ENCODE assay signal across 22 cellular contexts in genomic region chr10:12377891-12378290, GRCh38. TPM values are rescaled to one million over a fixed set of nuclear protein-coding genes. Genes with fewer than 3 reads are reported as not detected.
DNase-seq lines count a peak whose midpoint lies in the region; ATAC-seq, FAIRE-seq and TF ChIP-seq lines count a peak whose summit lies in the region.
"Had no signal": no experiment of that assay in that cellular context is flagged by ENCODE, and none has a peak within 500 bp of the region (broad histone marks: within the 10 kb centered on the region; RNA-seq: fewer than 3 reads in every experiment).

No MANE protein-coding gene starts in this region.

- H3K4me2 ChIP-seq in K562 (ENCODE audit: insufficient read depth, low read length) (no peak overlapping the region), GM23248 (ENCODE audit: unreplicated experiment) (no peak overlapping the region)
- H3K4me2 ChIP-seq: BLaER1 treated with 17β-estradiol and CSF1 and Interleukin-3, amounts not matched to agents 10 nM and 100 nM had no signal

- 79 to 88% methylated on average over 5 of the region's 5 CpGs for WGBS in heart right ventricle, 2 donors
- 0% methylated on average over 5 of the region's 5 CpGs for WGBS in K562 (ENCODE audit: insufficient coverage, low coverage, missing lambda C conversion rate)
- WGBS in GM23248 (ENCODE audit: low coverage in 1 of 2, low lambda C conversion rate in 2 of 2, missing lambda C conversion rate in 2 of 2), 2 experiments, result 23 to 30% methylated on average over 5 of the region's 5 CpGs

- H3K36me3 ChIP-seq in heart right ventricle (no peaks in the 10 kb centered on the region), K562 (ENCODE audit: control insufficient read depth, insufficient read depth, low read length) (no peaks in the 10 kb centered on the region), GM23248 (ENCODE audit: low read depth) (no peaks in the 10 kb centered on the region)
- H3K36me3 ChIP-seq: BLaER1 treated with 17β-estradiol and CSF1 and Interleukin-3, amounts not matched to agents 10 nM and 100 nM; HAP-1; MG63 had no signal

- H3K9me1 ChIP-seq in K562 (ENCODE audit: control insufficient read depth, insufficient read depth, low read length), result no peaks in the 10 kb centered on the region

- TF ChIP-seq RAD21 in K562 (CRISPR knock-in tag; conservative IDR thresholded peaks at IDR 0.05 in 1 of 2, IDR thresholded peaks at IDR 0.05 in 1 of 2), result no peak

- peak; percentile 5 for DNase-seq in cardiac septum (ENCODE audit: low spot score)
- DNase-seq in heart right ventricle, result no peak
- no peak for DNase-seq in K562 (ENCODE audit: extremely low read depth in 1 of 4, low spot score in 3 of 4)
- DNase-seq in sciatic nerve (ENCODE audit: low spot score), result peak; percentile 17
- no peak for DNase-seq in GM23248
- no peak for DNase-seq in DMS 273 (lab: John Stamatoyannopoulos, UW; ENCODE audit: unreplicated experiment)
- DNase-seq in NK-92 treated with Interleukin-12 subunit alpha and Interleukin-12 subunit beta, amount 100 ng/mL, for 24 hours (lab: John Stamatoyannopoulos, UW), result no peak
- DNase-seq: CD4-positive, alpha-beta T cell; GOT3; KG1; MG63; NCI-H1105 treated with DMSO at 0.1 percent for 48 hours; NCI-H2029 treated with DMSO at 0.1 percent for 48 hours; NCI-H526 treated with DMSO at 0.1 percent for 48 hours; SHP77 had no signal

- H3K4me1 ChIP-seq in heart right ventricle (no peaks in the 10 kb centered on the region), K562 (replicated peaks in 1 of 2; ENCODE audit: control insufficient read depth in 2 of 2, insufficient read depth in 2 of 2, low read length in 2 of 2) (no peaks in the 10 kb centered on the region; a peak in 1 of 5 replicates), GM23248 (ENCODE audit: insufficient read depth) (no peaks in the 10 kb centered on the region)
- H3K4me1 ChIP-seq: BLaER1 treated with 17β-estradiol and CSF1 and Interleukin-3, amounts not matched to agents 10 nM and 100 nM had no signal

- H3F3A ChIP-seq in GM23248 (ENCODE audit: insufficient read depth), result no peaks in the 10 kb centered on the region

- no peak overlapping the region for H3K27ac ChIP-seq in heart right ventricle
- H3K27ac ChIP-seq in K562 (ENCODE audit: extremely low read depth, low read depth, low read length), result no peak overlapping the region
- no peak overlapping the region for H3K27ac ChIP-seq in GM23248
- H3K27ac ChIP-seq: BLaER1 treated with 17β-estradiol and CSF1 and Interleukin-3, amounts not matched to agents 10 nM and 100 nM; RWPE1 had no signal

- no peaks in the 10 kb centered on the region for H3K27me3 ChIP-seq in heart right ventricle
- H3K27me3 ChIP-seq in K562 (ENCODE audit: control insufficient read depth in 2 of 2, insufficient read depth in 2 of 2, low read length in 2 of 2), result peaks cover 18 to 44% of the 10 kb centered on the region in 2 experiments
- H3K27me3 ChIP-seq in GM23248 (replicated peaks; ENCODE audit: insufficient read depth), result no peaks in the 10 kb centered on the region
- H3K27me3 ChIP-seq: BLaER1 treated with 17β-estradiol and CSF1 and Interleukin-3, amounts not matched to agents 10 nM and 100 nM; MG63 had no signal

- TF ChIP-seq POLR2A in K562 (conservative IDR thresholded peaks at IDR 0.05), result no peak

- H3K9me3 ChIP-seq in heart right ventricle (no peaks in the 10 kb centered on the region), K562 (replicated peaks; ENCODE audit: control insufficient read depth, insufficient read depth, low read depth, low read length) (no peaks in the 10 kb centered on the region), GM23248 (ENCODE audit: low read depth) (no peaks in the 10 kb centered on the region)
- H3K9me3 ChIP-seq: BLaER1 treated with 17β-estradiol and CSF1 and Interleukin-3, amounts not matched to agents 10 nM and 100 nM; HAP-1; MG63 had no signal

- no peak overlapping the region for H3K9ac ChIP-seq in K562 (ENCODE audit: insufficient read depth in 1 of 2, low read depth in 2 of 2, low read length in 2 of 2)
- H3K9ac ChIP-seq in GM23248, result no peak overlapping the region
- H3K9ac ChIP-seq: BLaER1 treated with 17β-estradiol and CSF1 and Interleukin-3, amounts not matched to agents 10 nM and 100 nM had no signal

- no peak for TF ChIP-seq EP300 in K562 (IDR thresholded peaks at IDR 0.05; ENCODE audit: low read length)

- CTCF ChIA-PET in K562 (lab: Yijun Ruan, JAX; ENCODE audit: low intra/inter-chr PET ratio), result no interaction called here

- H4K20me1 ChIP-seq in K562 (replicated peaks; ENCODE audit: control insufficient read depth, insufficient read depth, low read length) (no peaks in the 10 kb centered on the region), GM23248 (ENCODE audit: insufficient read depth) (no peaks in the 10 kb centered on the region)

- no peak for FAIRE-seq in K562 (lab: Jason Lieb, UNC)
- FAIRE-seq: A204.1, D721Med, G401.6 had no signal

- H3K4me3 ChIP-seq in heart right ventricle (no peak overlapping the region), K562 (no peak overlapping the region), GM23248 (no peak overlapping the region)
- H3K4me3 ChIP-seq: BLaER1 treated with 17β-estradiol and CSF1 and Interleukin-3, amounts not matched to agents 10 nM and 100 nM; HAP-1; MG63 had no signal

- TF ChIP-seq CTCF in heart right ventricle (IDR thresholded peaks at IDR 0.05) (no peak), K562 (IDR thresholded peaks at IDR 0.05 in 2 of 3, conservative IDR thresholded peaks at IDR 0.05 in 1 of 3; ENCODE audit: insufficient read depth in 2 of 3, low read depth in 1 of 3, low read length in 3 of 3) (no peak)

- in situ Hi-C loops in K562 (cut with MboI) (no loop called here), GM23248 (cut with MboI) (no loop called here)

- no peaks in the 10 kb centered on the region for H3K9me2 ChIP-seq in GM23248 (ENCODE audit: insufficient read depth)

- POLR2A ChIA-PET in K562 (lab: Yijun Ruan, JAX), result no interaction called here

- no TSS peak for BruUV-seq in K562 (replicated peaks; lab: Mats Ljungman, UMichigan)

- no peaks in the 10 kb centered on the region for H3K79me2 ChIP-seq in K562 (ENCODE audit: control insufficient read depth, insufficient read depth, low read length)
- H3K79me2 ChIP-seq in GM23248 (ENCODE audit: insufficient read depth), result no peaks in the 10 kb centered on the region

- ATAC-seq in heart right ventricle, result no peak
- ATAC-seq in K562, result no peak
- no peak for ATAC-seq in sciatic nerve
- ATAC-seq: Panc1 had no signal

- H2AFZ ChIP-seq in K562 (ENCODE audit: low read depth, low read length) (no peak overlapping the region), GM23248 (no peak overlapping the region)

- intact Hi-C loops in cardiac septum (cut with DNase I) (no loop called here), heart right ventricle (cut with DNase I) (no loop called here), K562 (cut with micrococcal nuclease) (no loop called here), sciatic nerve (cut with DNase I) (no loop called here)

TF ChIP-seq in K562, 482 proteins besides CTCF, POLR2A, EP300 and RAD21 (continues in another document):
- TF ChIP-seq TEAD2 (tag; IDR thresholded peaks at IDR 0.05) (no peak), FOS (IDR thresholded peaks at IDR 0.05; ENCODE audit: extremely low read depth, insufficient read length) (no peak), ID3 (CRISPR knock-in tag; IDR thresholded peaks at IDR 0.05) (no peak), ID3 (tag; IDR thresholded peaks at IDR 0.05) (0 out of 2 replicates have a peak, but pooled peaks have one; percentile 46)

RNA-seq across cellular contexts. Expression of gene CAMK1D, which starts 28.5 kb away (rescaled TPM):
- 3.2 TPM for total RNA-seq in cardiac septum
- total RNA-seq in heart right ventricle, result 10 to 100 TPM in 2 of 10 donors, 1 to 10 TPM in 8; 2.0 to 17.7 (median 2.9) TPM
- 1 to 10 TPM; 1.3 to 1.7 TPM for polyA plus RNA-seq in heart right ventricle
- total RNA-seq in K562 (2011; cell fraction: chromatin; rRNA removed; ENCODE audit: low replicate concordance), result 0.23 and 0.60 TPM in 2 replicates
- not detected in 2 replicates for total RNA-seq in K562 (2011; cell fraction: nucleolus; rRNA removed)
- 0.15 and 0.84 TPM in 2 replicates for total RNA-seq in K562 (2011; cell fraction: nucleoplasm; rRNA removed)
- total RNA-seq in K562 (2014; rRNA removed), result not detected in 2 replicates
- total RNA-seq in K562 (2014; rRNA removed; fragmentation: Illumina TruSeq; extraction: Trizol), result 0.18 TPM in 1 of 2 replicates, not detected in the other
- not detected in 2 replicates for total RNA-seq in K562 (2015; rRNA removed; fragmentation: Illumina TruSeq; extraction: Trizol)
- total RNA-seq in K562 (2021), result 0.09 and 0.24 TPM in 2 replicates
- polyA plus RNA-seq in K562 (2011; rRNA removed), result 0.04 TPM in 1 of 2 replicates, not detected in the other
- polyA plus RNA-seq in K562 (2011; cell fraction: cytosol; rRNA removed), result 0.03 and 0.13 TPM in 2 replicates
- polyA plus RNA-seq in K562 (2011; cell fraction: nucleus; rRNA removed), result 0.07 and 0.10 TPM in 2 replicates
- 0.12 and 0.46 TPM in 2 replicates for polyA plus RNA-seq in K562 (2012)
- 0.12 TPM in 2 replicates for polyA plus RNA-seq in K562 (2014; fragmentation: Illumina TruSeq; extraction: Trizol)
- not detected for polyA plus RNA-seq in K562 (2014; fragmentation: Nextera tagmentation; extraction: Ambion mirVana)
- polyA plus RNA-seq in K562 (2014; rRNA removed), result 0.04 and 0.23 TPM in 2 replicates
- polyA minus RNA-seq in K562 (2011; rRNA and poly(A)+ RNA removed), result 0.12 TPM in 1 of 2 replicates, not detected in the other
- polyA minus RNA-seq in K562 (2011; cell fraction: cytosol; rRNA and poly(A)+ RNA removed), result not detected in 2 replicates
- polyA minus RNA-seq in K562 (2011; cell fraction: nucleus; rRNA and poly(A)+ RNA removed), result not detected in 2 replicates
- total RNA-seq in sciatic nerve, result 27.1 TPM
- 0.13 and 0.22 TPM in 2 replicates for total RNA-seq in GM23248 (2014; rRNA removed; shearing (Covaris generic))
- 0.23 and 0.55 TPM in 2 replicates for polyA plus RNA-seq in GM23248 (2016; fragmentation: Nextera tagmentation; extraction: Ambion mirVana)

Comparison
In these comparisons a context has a peak if more than half of its experiments do, and no peak if none do; other contexts are left out.
1. DNase-seq: peak in cardiac septum (single experiment) and sciatic nerve (single experiment); none in heart right ventricle (0 of 2), K562 (0 of 4), GM23248 (single experiment), DMS 273 (single experiment) and NK-92 treated with Interleukin-12 subunit alpha and Interleukin-12 subunit beta, amount 100 ng/mL, for 24 hours (single experiment).